In the genomic region with DNA sequence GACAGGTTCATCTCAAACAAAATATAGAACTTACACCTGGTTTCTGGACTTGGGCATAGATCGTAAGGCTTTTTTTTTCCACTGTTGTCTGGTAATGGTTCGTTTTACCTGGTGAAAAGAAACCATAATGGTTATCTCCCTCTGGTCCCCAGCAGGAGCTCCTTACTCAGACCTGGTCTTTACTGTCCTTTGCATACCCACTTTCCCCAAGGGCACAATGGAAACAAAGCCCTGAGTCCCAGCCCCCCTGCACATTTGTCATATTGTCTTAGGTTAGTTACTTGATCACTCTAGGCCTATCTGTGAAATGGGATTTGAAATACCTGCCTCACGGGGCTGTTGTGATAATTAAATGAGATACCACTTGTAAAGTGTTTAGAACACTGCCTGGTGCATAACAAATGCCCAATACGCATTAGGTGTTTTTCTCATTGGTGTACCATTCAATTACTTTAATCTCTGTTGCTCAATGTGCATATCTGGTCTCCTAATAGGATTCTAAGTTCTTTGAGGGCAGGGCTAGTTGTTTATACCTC, we compare ENCODE assay signal across 20 cellular contexts. TPM values are rescaled to one million over a fixed set of nuclear protein-coding genes. Genes with fewer than 3 reads are reported as not detected.
DNase-seq lines count a peak whose midpoint lies in the region; ATAC-seq, FAIRE-seq and TF ChIP-seq lines count a peak whose summit lies in the region.
"Had no signal": no experiment of that assay in that cellular context is flagged by ENCODE, and none has a peak within 500 bp of the region (broad histone marks: within the 10 kb centered on the region; RNA-seq: fewer than 3 reads in every experiment).

No MANE protein-coding gene starts in this region.

- H3K27ac Mint-ChIP-seq in stimulated activated naive CD8-positive, alpha-beta T cell treated with anti-CD3 and anti-CD28 coated beads, Interleukin-15, Interleukin-2, amounts not matched to agents 100 ng/mL and 50 ng/mL, for 24 hours, result peak overlapping the region; percentile 66
- H3K27ac Mint-ChIP-seq in activated T-helper 1 cell treated with anti-CD3 and anti-CD28 coated beads, Interleukin-12 subunit alpha, Interleukin-12 subunit beta, Interleukin-2, Interleukin-4 antibody, amounts not matched to agents 30 ng/mL and 10 ng/mL and 1 ng/mL, durations not matched to agents 14 hours and 24 hours and 36 hours, result peak overlapping the region; percentile 51
- H3K27ac Mint-ChIP-seq: progenitor cell of endocrine pancreas, WTC11 had no signal

- intact Hi-C loops in activated T-helper 1 cell treated with anti-CD3 and anti-CD28 coated beads, Interleukin-12 subunit alpha, Interleukin-12 subunit beta, Interleukin-2, Interleukin-4 antibody, amounts not matched to agents 30 ng/mL and 10 ng/mL and 1 ng/mL, durations not matched to agents 14 hours and 24 hours and 36 hours (cut with micrococcal nuclease), result loop anchor here (5.0 kb wide), 1 partner anchor 278 kb away; the partner anchor contains the start of genes COPA and NCSTN

- no peak for DNase-seq in stimulated activated naive CD8-positive, alpha-beta T cell treated with anti-CD3 and anti-CD28 coated beads, Interleukin-15, Interleukin-2, amounts not matched to agents 100 U/mL and 50 U/mL, for 24 hours
- DNase-seq in GM19239 (ENCODE audit: insufficient read length, low spot score) (no peak), omental fat pad (ENCODE audit: low spot score) (no peak)
- DNase-seq in activated T-helper 1 cell treated with anti-CD3 and anti-CD28 coated beads, Interleukin-12 subunit alpha, Interleukin-12 subunit beta, Interleukin-2, Interleukin-4 antibody, amounts not matched to agents 30 ng/mL and 10 ng/mL and 1 ng/mL, durations not matched to agents 14 hours and 24 hours and 36 hours (ENCODE audit: low spot score), result no peak
- DNase-seq: activated CD8-positive, alpha-beta memory T cell treated with anti-CD3 and anti-CD28 coated beads for 24 hours; brain microvascular endothelial cell; heart left ventricle; mammary epithelial cell; NCI-H1092; NCI-H1930; NCI-H69; T1000 had no signal

- peaks cover 66% of the 10 kb centered on the region for H3K4me1 Mint-ChIP-seq in stimulated activated naive CD8-positive, alpha-beta T cell treated with anti-CD3 and anti-CD28 coated beads, Interleukin-15, Interleukin-2, amounts not matched to agents 100 ng/mL and 50 ng/mL, for 24 hours (ENCODE audit: low read depth)
- H3K4me1 Mint-ChIP-seq in activated T-helper 1 cell treated with anti-CD3 and anti-CD28 coated beads, Interleukin-12 subunit alpha, Interleukin-12 subunit beta, Interleukin-2, Interleukin-4 antibody, amounts not matched to agents 30 ng/mL and 10 ng/mL and 1 ng/mL, durations not matched to agents 14 hours and 24 hours and 36 hours (ENCODE audit: low read depth), result peaks cover 83% of the 10 kb centered on the region

- no peak overlapping the region for H3K4me3 Mint-ChIP-seq in stimulated activated naive CD8-positive, alpha-beta T cell treated with anti-CD3 and anti-CD28 coated beads, Interleukin-15, Interleukin-2, amounts not matched to agents 100 ng/mL and 50 ng/mL, for 24 hours
- no peak overlapping the region for H3K4me3 Mint-ChIP-seq in activated T-helper 1 cell treated with anti-CD3 and anti-CD28 coated beads, Interleukin-12 subunit alpha, Interleukin-12 subunit beta, Interleukin-2, Interleukin-4 antibody, amounts not matched to agents 30 ng/mL and 10 ng/mL and 1 ng/mL, durations not matched to agents 14 hours and 24 hours and 36 hours
- H3K4me3 Mint-ChIP-seq: WTC11 had no signal

- H3K36me3 Mint-ChIP-seq in stimulated activated naive CD8-positive, alpha-beta T cell treated with anti-CD3 and anti-CD28 coated beads, Interleukin-15, Interleukin-2, amounts not matched to agents 100 ng/mL and 50 ng/mL, for 24 hours (ENCODE audit: low read depth), result peaks cover 91% of the 10 kb centered on the region
- H3K36me3 Mint-ChIP-seq in activated T-helper 1 cell treated with anti-CD3 and anti-CD28 coated beads, Interleukin-12 subunit alpha, Interleukin-12 subunit beta, Interleukin-2, Interleukin-4 antibody, amounts not matched to agents 30 ng/mL and 10 ng/mL and 1 ng/mL, durations not matched to agents 14 hours and 24 hours and 36 hours (ENCODE audit: low read depth), result peaks cover 73% of the 10 kb centered on the region

- peak; percentile 49 for FAIRE-seq in GM19239 (lab: Jason Lieb, UNC)

- H3K27me3 Mint-ChIP-seq in stimulated activated naive CD8-positive, alpha-beta T cell treated with anti-CD3 and anti-CD28 coated beads, Interleukin-15, Interleukin-2, amounts not matched to agents 100 ng/mL and 50 ng/mL, for 24 hours, result no peaks in the 10 kb centered on the region
- H3K27me3 Mint-ChIP-seq in activated T-helper 1 cell treated with anti-CD3 and anti-CD28 coated beads, Interleukin-12 subunit alpha, Interleukin-12 subunit beta, Interleukin-2, Interleukin-4 antibody, amounts not matched to agents 30 ng/mL and 10 ng/mL and 1 ng/mL, durations not matched to agents 14 hours and 24 hours and 36 hours (ENCODE audit: insufficient read depth), result no peaks in the 10 kb centered on the region
- H3K27me3 Mint-ChIP-seq: progenitor cell of endocrine pancreas had no signal

- H3K9me3 Mint-ChIP-seq in stimulated activated naive CD8-positive, alpha-beta T cell treated with anti-CD3 and anti-CD28 coated beads, Interleukin-15, Interleukin-2, amounts not matched to agents 100 ng/mL and 50 ng/mL, for 24 hours, result no peaks in the 10 kb centered on the region
- H3K9me3 Mint-ChIP-seq in activated T-helper 1 cell treated with anti-CD3 and anti-CD28 coated beads, Interleukin-12 subunit alpha, Interleukin-12 subunit beta, Interleukin-2, Interleukin-4 antibody, amounts not matched to agents 30 ng/mL and 10 ng/mL and 1 ng/mL, durations not matched to agents 14 hours and 24 hours and 36 hours, result peaks cover 6% of the 10 kb centered on the region

- no peak for TF ChIP-seq CTCF in omental fat pad (IDR thresholded peaks at IDR 0.05)

- no peak for ATAC-seq in stimulated activated naive CD8-positive, alpha-beta T cell treated with anti-CD3 and anti-CD28 coated beads, Interleukin-15, Interleukin-2, amounts not matched to agents 100 U/mL and 50 U/mL, for 24 hours
- no peak for ATAC-seq in GM21717 (IDR thresholded peaks at IDR 0.05; ENCODE audit: unreplicated experiment)
- ATAC-seq in omental fat pad (ENCODE audit: low FRiP score), result no peak
- no peak for ATAC-seq in GM19328 (IDR thresholded peaks at IDR 0.05; ENCODE audit: unreplicated experiment)
- ATAC-seq: heart left ventricle, sciatic nerve, WTC11 had no signal

RNA-seq across cellular contexts. Expression of gene SLAMF1, which starts 27.0 kb away (rescaled TPM):
- 118 TPM in 2 replicates for total RNA-seq in activated T-helper 1 cell treated with anti-CD3 and anti-CD28 coated beads, Interleukin-12 subunit alpha, Interleukin-12 subunit beta, Interleukin-2, Interleukin-4 antibody, amounts not matched to agents 30 ng/mL and 10 ng/mL and 1 ng/mL, durations not matched to agents 14 hours and 24 hours and 36 hours
- 10 to 100 TPM in 1 of 4 donors, 1 to 10 TPM in 3; 1.5 to 18.0 (median 1.5) TPM for total RNA-seq in omental fat pad
- total RNA-seq: epithelial cell of proximal tubule, fibroblast of villous mesenchyme, mammary epithelial cell, progenitor cell of endocrine pancreas had no signal

RNA-seq across cellular contexts. Expression of gene CD84, which starts 40.5 kb away (rescaled TPM):
- total RNA-seq in activated T-helper 1 cell treated with anti-CD3 and anti-CD28 coated beads, Interleukin-12 subunit alpha, Interleukin-12 subunit beta, Interleukin-2, Interleukin-4 antibody, amounts not matched to agents 30 ng/mL and 10 ng/mL and 1 ng/mL, durations not matched to agents 14 hours and 24 hours and 36 hours, result 16.3 and 17.2 TPM in 2 replicates
- total RNA-seq in omental fat pad, result 10 to 100 TPM; 10.6 to 33.4 (median 13.8) TPM
- total RNA-seq: epithelial cell of proximal tubule, fibroblast of villous mesenchyme, mammary epithelial cell, progenitor cell of endocrine pancreas had no signal
